26 cellular contexts compared by ENCODE assay signal in the genomic region with DNA sequence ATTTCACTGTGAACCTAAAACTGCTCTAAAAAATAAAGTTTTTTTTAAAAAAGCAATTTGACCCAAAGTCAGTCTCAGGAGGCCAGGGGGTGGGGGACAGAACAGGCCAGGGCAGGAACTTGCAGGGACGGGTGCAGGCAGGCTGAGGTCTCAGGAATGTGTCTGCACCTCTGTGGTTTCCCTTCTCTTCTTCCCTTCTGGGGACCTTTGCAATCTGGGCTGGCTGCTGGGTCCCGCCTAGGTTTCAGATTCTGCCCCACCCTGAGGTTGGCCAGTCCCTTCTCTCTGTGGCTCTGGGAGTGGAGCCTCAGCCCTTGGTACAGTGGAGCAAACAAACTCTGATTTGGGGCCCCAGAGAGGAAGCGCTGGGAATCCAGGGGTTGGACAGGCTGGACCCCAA. TPM values are rescaled to one million over a fixed set of nuclear protein-coding genes. Genes with fewer than 3 reads are reported as not detected.
"Had no signal": no experiment of that assay in that cellular context is flagged by ENCODE, and none has a peak within 500 bp of the region (broad histone marks: within the 10 kb centered on the region; RNA-seq: fewer than 3 reads in every experiment).

No MANE protein-coding gene starts in this region.

- ATAC-seq: activated naive CD8-positive, alpha-beta T cell treated with anti-CD3 and anti-CD28 coated beads, Interleukin-2, amount 50 U/mL, for 24 hours; left cardiac atrium; naive thymus-derived CD4-positive, alpha-beta T cell; right lobe of liver; stimulated activated naive CD8-positive, alpha-beta T cell treated with anti-CD3 and anti-CD28 coated beads, Interleukin-15, amount 100 ng/mL, for 72 hours had no signal

- H3K27me3 ChIP-seq: right lobe of liver, suprapubic skin, transverse colon had no signal

- DNase-seq: activated CD4-positive, alpha-beta T cell treated with anti-CD3 and anti-CD28 coated beads for 4 hours; activated CD4-positive, alpha-beta T cell treated with anti-CD3 and anti-CD28 coated beads, Interleukin-2, amount 50 U/mL, for 48 hours; activated CD4-positive, CD25-positive, alpha-beta regulatory T cell; activated gamma-delta T cell; activated naive CD4-positive, alpha-beta T cell treated with anti-CD3 and anti-CD28 coated beads, Interleukin-2, amount 50 U/mL, for 16 hours; activated naive CD8-positive, alpha-beta T cell treated with anti-CD3 and anti-CD28 coated beads, Interleukin-2, amount 50 U/mL, for 24 hours; effector CD4-positive, alpha-beta T cell; foreskin melanocyte; glutamatergic neuron; hypothalamus; left cardiac atrium; naive thymus-derived CD4-positive, alpha-beta T cell; posterior cingulate gyrus; right lobe of liver; stimulated activated CD4-positive, alpha-beta T cell treated with anti-CD3 and anti-CD28 coated beads, Interleukin-1b, Interleukin-23, amount 100 ng/mL, for 48 hours; stimulated activated naive CD8-positive, alpha-beta T cell treated with anti-CD3 and anti-CD28 coated beads, Interleukin-15, amount 100 ng/mL, for 72 hours; T1000; transverse colon had no signal

- H3K4me3 ChIP-seq: right lobe of liver, skin epidermis, suprapubic skin, transverse colon had no signal

- H3K27ac ChIP-seq: right lobe of liver, suprapubic skin, transverse colon had no signal

- H3K4me1 Mint-ChIP-seq: neural crest cell had no signal

- H3K4me1 ChIP-seq: right lobe of liver, transverse colon had no signal

- H3K27ac Mint-ChIP-seq: activated naive CD8-positive, alpha-beta T cell treated with anti-CD3 and anti-CD28 coated beads, Interleukin-2, amount 50 U/mL, for 24 hours; activated T-helper 1 cell treated with anti-CD3 and anti-CD28 coated beads, Interleukin-12 subunit alpha, Interleukin-12 subunit beta, Interleukin-2, Interleukin-4 antibody, amounts not matched to agents 30 ng/mL and 10 ng/mL and 1 ng/mL, durations not matched to agents 14 hours and 24 hours and 36 hours; dendritic cell treated with granulocyte-macrophage colony-stimulating factor and Interleukin-4, amounts not matched to agents 40 ng/mL and 50 ng/mL, for 4 days; T-helper 1 cell treated with Interleukin-12 subunit alpha and Interleukin-12 subunit beta and Interleukin-4 antibody, amounts not matched to agents 30 μg/mL and 1 μg/mL, for 36 hours had no signal

- FAIRE-seq: islet of Langerhans, urothelium cell line had no signal

- H3K4me3 Mint-ChIP-seq: activated naive CD8-positive, alpha-beta T cell treated with anti-CD3 and anti-CD28 coated beads, Interleukin-2, amount 50 U/mL, for 24 hours; activated T-helper 1 cell treated with anti-CD3 and anti-CD28 coated beads, Interleukin-12 subunit alpha, Interleukin-12 subunit beta, Interleukin-2, Interleukin-4 antibody, amounts not matched to agents 30 ng/mL and 10 ng/mL and 1 ng/mL, durations not matched to agents 14 hours and 24 hours and 36 hours; dendritic cell treated with granulocyte-macrophage colony-stimulating factor and Interleukin-4, amounts not matched to agents 40 ng/mL and 50 ng/mL, for 4 days; naive thymus-derived CD4-positive, alpha-beta T cell; neural crest cell; stimulated activated naive CD8-positive, alpha-beta T cell treated with anti-CD3 and anti-CD28 coated beads, Interleukin-15, amount 100 ng/mL, for 72 hours; T-helper 1 cell treated with Interleukin-12 subunit alpha and Interleukin-12 subunit beta and Interleukin-4 antibody, amounts not matched to agents 30 μg/mL and 1 μg/mL, for 36 hours had no signal

RNA-seq across cellular contexts. Expression of gene F2RL3, which starts 5.3 kb away (rescaled TPM):
- total RNA-seq: activated T-helper 1 cell treated with anti-CD3 and anti-CD28 coated beads, Interleukin-12 subunit alpha, Interleukin-12 subunit beta, Interleukin-2, Interleukin-4 antibody, amounts not matched to agents 30 ng/mL and 10 ng/mL and 1 ng/mL, durations not matched to agents 14 hours and 24 hours and 36 hours; neural crest cell had no signal
- polyA plus RNA-seq: naive thymus-derived CD4-positive, alpha-beta T cell had no signal
